ENCODE assay signal across 1 cellular context in the genomic region with DNA sequence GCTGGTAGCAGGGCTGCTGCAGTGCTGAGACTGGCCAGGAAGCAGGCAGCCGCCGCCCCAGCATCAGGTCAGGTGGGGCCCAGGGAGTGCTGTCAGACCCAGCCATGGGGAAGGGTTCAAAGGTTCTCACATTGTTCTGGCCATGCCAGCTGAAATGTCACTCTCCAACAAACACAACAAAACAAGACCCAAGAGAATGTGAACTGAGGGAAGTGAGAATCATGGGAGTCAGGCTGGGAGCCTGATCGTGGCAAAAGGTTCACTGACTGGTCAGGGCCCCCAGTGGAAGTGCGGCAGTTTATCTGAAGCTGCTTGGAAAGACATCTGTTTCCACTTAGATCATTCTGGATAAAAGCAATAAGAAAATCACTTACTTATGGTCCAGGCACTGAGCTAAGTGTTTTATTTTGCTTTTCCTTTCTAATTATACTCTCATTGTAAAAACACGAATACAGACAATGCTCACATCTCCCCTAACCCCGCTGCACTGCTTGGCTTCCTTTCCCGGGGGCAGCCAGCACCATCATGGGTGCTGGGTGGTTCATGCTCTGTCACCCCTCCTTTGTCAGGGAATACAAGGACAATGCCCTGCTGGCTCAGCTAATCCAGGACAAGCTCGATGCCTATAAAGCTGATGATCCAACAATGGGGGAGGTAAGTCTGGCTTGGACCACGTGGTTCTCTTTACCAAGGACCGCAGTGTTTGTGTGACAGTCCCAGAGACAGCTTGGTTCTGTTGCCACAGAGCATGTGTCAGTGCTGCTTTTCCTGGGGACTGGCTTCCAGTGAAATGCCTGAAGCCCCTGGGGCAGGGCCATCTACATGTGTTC.
TF ChIP-seq lines count a peak whose summit lies in the region.

No MANE protein-coding gene starts in this region.

TF ChIP-seq in SK-N-SH treated with all-trans-retinoic acid at 6 μM for 48 hours, 23 proteins besides CTCF, POLR2A, EP300 and RAD21 (continued from another document):
- TF ChIP-seq, protein P1, sequence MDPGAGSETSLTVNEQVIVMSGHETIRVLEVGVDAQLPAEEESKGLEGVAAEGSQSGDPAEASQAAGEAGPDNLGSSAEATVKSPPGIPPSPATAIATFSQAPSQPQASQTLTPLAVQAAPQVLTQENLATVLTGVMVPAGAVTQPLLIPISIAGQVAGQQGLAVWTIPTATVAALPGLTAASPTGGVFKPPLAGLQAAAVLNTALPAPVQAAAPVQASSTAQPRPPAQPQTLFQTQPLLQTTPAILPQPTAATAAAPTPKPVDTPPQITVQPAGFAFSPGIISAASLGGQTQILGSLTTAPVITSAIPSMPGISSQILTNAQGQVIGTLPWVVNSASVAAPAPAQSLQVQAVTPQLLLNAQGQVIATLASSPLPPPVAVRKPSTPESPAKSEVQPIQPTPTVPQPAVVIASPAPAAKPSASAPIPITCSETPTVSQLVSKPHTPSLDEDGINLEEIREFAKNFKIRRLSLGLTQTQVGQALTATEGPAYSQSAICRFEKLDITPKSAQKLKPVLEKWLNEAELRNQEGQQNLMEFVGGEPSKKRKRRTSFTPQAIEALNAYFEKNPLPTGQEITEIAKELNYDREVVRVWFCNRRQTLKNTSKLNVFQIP (CRISPR knock-in tag; IDR thresholded peaks at IDR 0.05; ENCODE audit: borderline replicate concordance, low read depth) = no peak
- TF ChIP-seq, protein P2, sequence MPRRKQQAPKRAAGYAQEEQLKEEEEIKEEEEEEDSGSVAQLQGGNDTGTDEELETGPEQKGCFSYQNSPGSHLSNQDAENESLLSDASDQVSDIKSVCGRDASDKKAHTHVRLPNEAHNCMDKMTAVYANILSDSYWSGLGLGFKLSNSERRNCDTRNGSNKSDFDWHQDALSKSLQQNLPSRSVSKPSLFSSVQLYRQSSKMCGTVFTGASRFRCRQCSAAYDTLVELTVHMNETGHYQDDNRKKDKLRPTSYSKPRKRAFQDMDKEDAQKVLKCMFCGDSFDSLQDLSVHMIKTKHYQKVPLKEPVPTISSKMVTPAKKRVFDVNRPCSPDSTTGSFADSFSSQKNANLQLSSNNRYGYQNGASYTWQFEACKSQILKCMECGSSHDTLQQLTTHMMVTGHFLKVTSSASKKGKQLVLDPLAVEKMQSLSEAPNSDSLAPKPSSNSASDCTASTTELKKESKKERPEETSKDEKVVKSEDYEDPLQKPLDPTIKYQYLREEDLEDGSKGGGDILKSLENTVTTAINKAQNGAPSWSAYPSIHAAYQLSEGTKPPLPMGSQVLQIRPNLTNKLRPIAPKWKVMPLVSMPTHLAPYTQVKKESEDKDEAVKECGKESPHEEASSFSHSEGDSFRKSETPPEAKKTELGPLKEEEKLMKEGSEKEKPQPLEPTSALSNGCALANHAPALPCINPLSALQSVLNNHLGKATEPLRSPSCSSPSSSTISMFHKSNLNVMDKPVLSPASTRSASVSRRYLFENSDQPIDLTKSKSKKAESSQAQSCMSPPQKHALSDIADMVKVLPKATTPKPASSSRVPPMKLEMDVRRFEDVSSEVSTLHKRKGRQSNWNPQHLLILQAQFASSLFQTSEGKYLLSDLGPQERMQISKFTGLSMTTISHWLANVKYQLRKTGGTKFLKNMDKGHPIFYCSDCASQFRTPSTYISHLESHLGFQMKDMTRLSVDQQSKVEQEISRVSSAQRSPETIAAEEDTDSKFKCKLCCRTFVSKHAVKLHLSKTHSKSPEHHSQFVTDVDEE (CRISPR knock-in tag; IDR thresholded peaks at IDR 0.05) = peak; percentile 78
- TF ChIP-seq ZFP30 (CRISPR knock-in tag; IDR thresholded peaks at IDR 0.05) (0 out of 2 replicates have a peak, but pooled peaks have one; percentile 10), TCF4 (CRISPR knock-in tag; IDR thresholded peaks at IDR 0.05; ENCODE audit: borderline replicate concordance) (peak; percentile 96), SNAI2 (CRISPR knock-in tag; IDR thresholded peaks at IDR 0.05) (no peak), GLIS3 (CRISPR knock-in tag; IDR thresholded peaks at IDR 0.05) (no peak), PPARA (CRISPR knock-in tag; IDR thresholded peaks at IDR 0.05; ENCODE audit: borderline replicate concordance) (0 out of 2 replicates have a peak, but pooled peaks have one; percentile 69)
- TF ChIP-seq, protein P3, sequence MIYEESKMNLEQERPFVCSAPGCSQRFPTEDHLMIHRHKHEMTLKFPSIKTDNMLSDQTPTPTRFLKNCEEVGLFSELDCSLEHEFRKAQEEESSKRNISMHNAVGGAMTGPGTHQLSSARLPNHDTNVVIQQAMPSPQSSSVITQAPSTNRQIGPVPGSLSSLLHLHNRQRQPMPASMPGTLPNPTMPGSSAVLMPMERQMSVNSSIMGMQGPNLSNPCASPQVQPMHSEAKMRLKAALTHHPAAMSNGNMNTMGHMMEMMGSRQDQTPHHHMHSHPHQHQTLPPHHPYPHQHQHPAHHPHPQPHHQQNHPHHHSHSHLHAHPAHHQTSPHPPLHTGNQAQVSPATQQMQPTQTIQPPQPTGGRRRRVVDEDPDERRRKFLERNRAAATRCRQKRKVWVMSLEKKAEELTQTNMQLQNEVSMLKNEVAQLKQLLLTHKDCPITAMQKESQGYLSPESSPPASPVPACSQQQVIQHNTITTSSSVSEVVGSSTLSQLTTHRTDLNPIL (CRISPR knock-in tag; IDR thresholded peaks at IDR 0.05; ENCODE audit: low read depth) = no peak
